10 cellular contexts compared by ENCODE assay signal in genomic region chrX:19855700-19856381, GRCh38. TPM values are rescaled to one million over a fixed set of nuclear protein-coding genes. Genes with fewer than 3 reads are reported as not detected.
DNase-seq lines count a peak whose midpoint lies in the region; ATAC-seq and TF ChIP-seq lines count a peak whose summit lies in the region.
"Had no signal": no experiment of that assay in that cellular context is flagged by ENCODE, and none has a peak within 500 bp of the region (broad histone marks: within the 10 kb centered on the region; RNA-seq: fewer than 3 reads in every experiment).

No MANE protein-coding gene starts in this region.

- H3K4me1 ChIP-seq in left ventricle myocardium inferior: peaks cover 14% of the 10 kb centered on the region
- H3K4me1 ChIP-seq: A549 had no signal

- H3K4me3 ChIP-seq in retinal pigment epithelial cell (ENCODE audit: low read length) (no peak overlapping the region), left ventricle myocardium inferior (no peak overlapping the region)
- H3K4me3 ChIP-seq: A549 had no signal

- no peak for ATAC-seq in activated CD4-positive, alpha-beta T cell treated with anti-CD3 and anti-CD28 coated beads for 36 hours
- ATAC-seq in HG03025 (IDR thresholded peaks at IDR 0.05; ENCODE audit: low FRiP score, unreplicated experiment): peak; percentile 15
- ATAC-seq in HG03469 (IDR thresholded peaks at IDR 0.05; ENCODE audit: unreplicated experiment): no peak
- ATAC-seq: A549 had no signal

- peaks cover 35% of the 10 kb centered on the region for H3K4me1 Mint-ChIP-seq in activated CD4-positive, alpha-beta T cell treated with anti-CD3 and anti-CD28 coated beads for 36 hours
- H3K4me1 Mint-ChIP-seq in activated naive CD8-positive, alpha-beta T cell (ENCODE audit: low read depth): peaks cover 25% of the 10 kb centered on the region

- H3K27ac ChIP-seq in left ventricle myocardium inferior (replicated peaks): no peak overlapping the region
- H3K27ac ChIP-seq: A549 had no signal

- peak overlapping the region; percentile 97 for H3K27ac Mint-ChIP-seq in activated CD4-positive, alpha-beta T cell treated with anti-CD3 and anti-CD28 coated beads for 36 hours
- peak overlapping the region; percentile 89 for H3K27ac Mint-ChIP-seq in activated naive CD8-positive, alpha-beta T cell

- H3K36me3 ChIP-seq in left ventricle myocardium inferior: no peaks in the 10 kb centered on the region

- CTCF ChIA-PET in activated CD4-positive, alpha-beta T cell treated with anti-CD3 and anti-CD28 coated beads for 36 hours (lab: Charles Lee): interaction anchor here (1.1 kb wide), 1 partner anchor 82 kb away, joined by 6 read pairs; no protein-coding TSS in a partner anchor

- peaks cover 12% of the 10 kb centered on the region for H3K36me3 Mint-ChIP-seq in activated CD4-positive, alpha-beta T cell treated with anti-CD3 and anti-CD28 coated beads for 36 hours (ENCODE audit: low read depth)
- H3K36me3 Mint-ChIP-seq in activated naive CD8-positive, alpha-beta T cell: peaks cover 3% of the 10 kb centered on the region

- no peak for TF ChIP-seq CTCF in retinal pigment epithelial cell (conservative IDR thresholded peaks at IDR 0.05; ENCODE audit: low read depth, low read length)
- TF ChIP-seq CTCF in left ventricle myocardium inferior (IDR thresholded peaks at IDR 0.05; ENCODE audit: borderline replicate concordance): no peak

- no peak for DNase-seq in activated CD4-positive, alpha-beta T cell treated with anti-CD3 and anti-CD28 coated beads for 36 hours
- no peak for DNase-seq in activated CD4-positive, alpha-beta T cell treated with anti-CD3 and anti-CD28 coated beads, Interleukin-2, amount 50 U/mL, for 1 hour
- DNase-seq in retinal pigment epithelial cell (ENCODE audit: low read depth) (peak; percentile 62), left ventricle myocardium inferior (no peak), SIG-M5 treated with dmso at 0.1 percent for 504 hours (lab: John Stamatoyannopoulos, UW; ENCODE audit: unreplicated experiment) (no peak)
- DNase-seq: activated CD8-positive, alpha-beta memory T cell treated with anti-CD3 and anti-CD28 coated beads, Interleukin-2, amount 50 U/mL, for 48 hours had no signal

- intact Hi-C loops in activated CD4-positive, alpha-beta T cell treated with anti-CD3 and anti-CD28 coated beads for 36 hours (cut with DNase I, micrococcal nuclease): no loop called here
- intact Hi-C loops in left ventricle myocardium inferior (cut with micrococcal nuclease): no loop called here

- POLR2A ChIA-PET in activated CD4-positive, alpha-beta T cell treated with anti-CD3 and anti-CD28 coated beads for 36 hours (lab: Charles Lee): interaction anchor here (1.4 kb wide), 1 partner anchor 13 kb away, joined by 3 read pairs; no protein-coding TSS in a partner anchor

- H3K27me3 ChIP-seq in left ventricle myocardium inferior (ENCODE audit: low read depth): no peaks in the 10 kb centered on the region

- no peaks in the 10 kb centered on the region for H3K27me3 Mint-ChIP-seq in activated CD4-positive, alpha-beta T cell treated with anti-CD3 and anti-CD28 coated beads for 36 hours
- H3K27me3 Mint-ChIP-seq in activated naive CD8-positive, alpha-beta T cell: no peaks in the 10 kb centered on the region

- H3K9me3 ChIP-seq in left ventricle myocardium inferior (replicated peaks): no peaks in the 10 kb centered on the region
- H3K9me3 ChIP-seq: A549 had no signal

- H3K4me3 Mint-ChIP-seq in activated CD4-positive, alpha-beta T cell treated with anti-CD3 and anti-CD28 coated beads for 36 hours: peak overlapping the region; percentile 66
- H3K4me3 Mint-ChIP-seq in activated naive CD8-positive, alpha-beta T cell: peak overlapping the region; percentile 74

- H3K9me3 Mint-ChIP-seq in activated CD4-positive, alpha-beta T cell treated with anti-CD3 and anti-CD28 coated beads for 36 hours (ENCODE audit: low read depth): no peaks in the 10 kb centered on the region
- H3K9me3 Mint-ChIP-seq in activated naive CD8-positive, alpha-beta T cell (ENCODE audit: low read depth): no peaks in the 10 kb centered on the region

RNA-seq across cellular contexts. Expression of gene SH3KBP1, which starts 31.6 kb away (rescaled TPM):
- total RNA-seq in activated CD4-positive, alpha-beta T cell treated with anti-CD3 and anti-CD28 coated beads for 36 hours: 10 to 100 TPM; 68.8 to 85.1 TPM
- total RNA-seq in left ventricle myocardium inferior: 37.2 TPM
